ENCODE assay signal across 29 cellular contexts in genomic region chr6:34071884-34072379, GRCh38.
"Had no signal": no experiment of that assay in that cellular context is flagged by ENCODE, and none has a peak within 500 bp of the region (broad histone marks: within the 10 kb centered on the region; RNA-seq: fewer than 3 reads in every experiment).

No MANE protein-coding gene starts in this region.

- H3K4me3 Mint-ChIP-seq: activated B cell treated with CpG ODN at 0.5 μM for 24 hours; activated CD8-positive, alpha-beta T cell treated with anti-CD3 and anti-CD28 coated beads for 36 hours; activated naive CD8-positive, alpha-beta T cell treated with anti-CD3 and anti-CD28 coated beads for 36 hours; activated T-cell treated with anti-CD3 and anti-CD28 coated beads, Interleukin-2, amount 50 U/mL, for 72 hours; activated T-helper 17 cell treated with anti-CD3 and anti-CD28 coated beads, Interleukin-2, amount 50 U/mL, for 72 hours had no signal

- H3K4me1 Mint-ChIP-seq: activated B cell treated with CpG ODN at 0.5 μM for 24 hours; activated naive CD8-positive, alpha-beta T cell treated with anti-CD3 and anti-CD28 coated beads for 36 hours; activated T-helper 17 cell treated with anti-CD3 and anti-CD28 coated beads, Interleukin-2, amount 50 U/mL, for 72 hours had no signal

- H3K36me3 ChIP-seq: ascending aorta, breast epithelium had no signal

- H3K4me3 ChIP-seq: ascending aorta, body of pancreas, breast epithelium had no signal

- H3K9me3 Mint-ChIP-seq: activated B cell treated with CpG ODN at 0.5 μM for 24 hours; activated CD8-positive, alpha-beta T cell treated with anti-CD3 and anti-CD28 coated beads for 36 hours; activated naive CD8-positive, alpha-beta T cell treated with anti-CD3 and anti-CD28 coated beads for 36 hours; activated T-cell treated with anti-CD3 and anti-CD28 coated beads, Interleukin-2, amount 50 U/mL, for 72 hours; activated T-helper 17 cell treated with anti-CD3 and anti-CD28 coated beads, Interleukin-2, amount 50 U/mL, for 72 hours had no signal

- H3K9me3 ChIP-seq: ascending aorta, body of pancreas, breast epithelium had no signal

- DNase-seq: activated B cell treated with CpG ODN at 0.5 μM for 24 hours; activated CD4-positive, alpha-beta T cell treated with anti-CD3 and anti-CD28 coated beads for 4 hours; activated CD4-positive, alpha-beta T cell treated with anti-CD3 and anti-CD28 coated beads, Interleukin-2, amount 50 U/mL, for 4 hours; activated CD4-positive, CD25-positive, alpha-beta regulatory T cell treated with anti-CD3 and anti-CD28 coated beads, Interleukin-2, amount 50 U/mL, for 72 hours; activated CD8-positive, alpha-beta T cell treated with anti-CD3 and anti-CD28 coated beads for 36 hours; activated effector memory CD4-positive, alpha-beta T cell treated with anti-CD3 and anti-CD28 coated beads, Interleukin-2, amount 50 U/mL, for 16 hours; activated naive CD4-positive, alpha-beta T cell; activated naive CD4-positive, alpha-beta T cell treated with anti-CD3 and anti-CD28 coated beads, Interleukin-2, amount 50 U/mL, for 16 hours; activated naive CD8-positive, alpha-beta T cell treated with anti-CD3 and anti-CD28 coated beads for 36 hours; activated T-cell treated with anti-CD3 and anti-CD28 coated beads, Interleukin-2, amount 50 U/mL, for 1 hour; activated T-cell treated with anti-CD3 and anti-CD28 coated beads, Interleukin-2, amount 50 U/mL, for 72 hours; amniotic stem cell; body of pancreas; NCI-H1105; NCI-H1417 treated with DMSO at 0.1 percent for 48 hours; NCI-H187 treated with DMSO at 0.1 percent for 48 hours; NCI-H2081 treated with DMSO at 0.1 percent for 48 hours; NCI-H226; NCI-H446 treated with DMSO at 0.1 percent for 48 hours; NCI-H524; RPMI8226; SIG-M5; SW 1271; T-helper 1 cell; T-helper 9 cell had no signal

- H3K27ac Mint-ChIP-seq: activated B cell treated with CpG ODN at 0.5 μM for 24 hours; activated CD8-positive, alpha-beta T cell treated with anti-CD3 and anti-CD28 coated beads for 36 hours; activated naive CD8-positive, alpha-beta T cell treated with anti-CD3 and anti-CD28 coated beads for 36 hours; activated T-cell treated with anti-CD3 and anti-CD28 coated beads, Interleukin-2, amount 50 U/mL, for 72 hours; activated T-helper 17 cell treated with anti-CD3 and anti-CD28 coated beads, Interleukin-2, amount 50 U/mL, for 72 hours had no signal

- H3K36me3 Mint-ChIP-seq: activated naive CD8-positive, alpha-beta T cell treated with anti-CD3 and anti-CD28 coated beads for 36 hours had no signal

- H3K27me3 ChIP-seq: ascending aorta, body of pancreas had no signal

- H3K27me3 Mint-ChIP-seq: activated B cell treated with CpG ODN at 0.5 μM for 24 hours; activated CD8-positive, alpha-beta T cell treated with anti-CD3 and anti-CD28 coated beads for 36 hours; activated naive CD8-positive, alpha-beta T cell treated with anti-CD3 and anti-CD28 coated beads for 36 hours; activated T-helper 17 cell treated with anti-CD3 and anti-CD28 coated beads, Interleukin-2, amount 50 U/mL, for 72 hours had no signal

- H3K27ac ChIP-seq: ascending aorta, body of pancreas, breast epithelium, VCaP had no signal

- H3K4me1 ChIP-seq: ascending aorta, body of pancreas, breast epithelium had no signal
